In the genomic region with DNA sequence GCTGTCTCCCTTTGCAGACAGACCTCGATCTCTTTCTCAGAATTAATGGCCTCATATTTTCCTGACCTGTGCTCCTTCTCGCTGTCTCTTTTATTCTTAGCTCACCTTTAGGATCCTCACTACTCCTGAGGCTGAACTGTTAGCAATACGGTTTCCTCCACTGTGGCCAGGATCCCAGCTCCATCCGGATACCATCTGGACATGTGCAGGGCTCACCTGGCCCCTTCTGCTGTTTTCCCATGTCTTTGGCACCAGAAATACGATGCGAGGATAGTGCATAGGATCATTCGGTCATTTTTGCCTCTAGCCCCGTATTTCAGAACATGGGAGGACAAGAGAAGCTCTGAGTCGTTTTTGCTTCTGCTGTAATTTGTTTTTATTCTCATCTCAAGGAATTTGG, we compare ENCODE assay signal across 11 cellular contexts.
"Had no signal": no experiment of that assay in that cellular context is flagged by ENCODE, and none has a peak within 500 bp of the region (broad histone marks: within the 10 kb centered on the region; RNA-seq: fewer than 3 reads in every experiment).

No MANE protein-coding gene starts in this region.

- H3K4me3 ChIP-seq: upper lobe of right lung had no signal

- ATAC-seq: activated T-helper 17 cell treated with anti-CD3 and anti-CD28 coated beads, Interleukin-2, amount 50 U/mL, for 72 hours; natural killer cell; stimulated activated naive CD8-positive, alpha-beta T cell treated with anti-CD3 and anti-CD28 coated beads, Interleukin-15, Interleukin-2, amounts not matched to agents 100 U/mL and 50 U/mL, for 24 hours; upper lobe of right lung had no signal

- H3K9me3 Mint-ChIP-seq: activated CD4-positive, alpha-beta T cell treated with anti-CD3 and anti-CD28 coated beads, Interleukin-2, amount 10 ng/mL, durations not matched to agents 7 days and 5 days; activated naive CD4-positive, alpha-beta T cell treated with anti-CD3 and anti-CD28 coated beads for 36 hours; activated T-helper 17 cell treated with anti-CD3 and anti-CD28 coated beads, Interleukin-2, amount 50 U/mL, for 72 hours; immature natural killer cell; natural killer cell had no signal

- H3K36me3 Mint-ChIP-seq: immature natural killer cell, natural killer cell had no signal

- H3K27ac Mint-ChIP-seq: activated CD4-positive, alpha-beta T cell treated with anti-CD3 and anti-CD28 coated beads, Interleukin-2, amount 10 ng/mL, durations not matched to agents 7 days and 5 days; activated naive CD4-positive, alpha-beta T cell treated with anti-CD3 and anti-CD28 coated beads for 36 hours; activated T-helper 17 cell treated with anti-CD3 and anti-CD28 coated beads, Interleukin-2, amount 50 U/mL, for 72 hours; natural killer cell had no signal

- DNase-seq: activated CD4-positive, alpha-beta T cell treated with anti-CD3 and anti-CD28 coated beads, Interleukin-2, amount 10 ng/mL, durations not matched to agents 7 days and 5 days; activated CD4-positive, CD25-positive, alpha-beta regulatory T cell; activated naive CD4-positive, alpha-beta T cell treated with anti-CD3 and anti-CD28 coated beads for 36 hours; activated T-cell treated with anti-CD3 and anti-CD28 coated beads for 4 hours; immature natural killer cell; natural killer cell; occipital lobe; stimulated activated CD4-positive, alpha-beta T cell treated with anti-CD3 and anti-CD28 coated beads, Interleukin-2, amount 100 ng/mL, for 48 hours; stimulated activated naive CD8-positive, alpha-beta T cell treated with anti-CD3 and anti-CD28 coated beads, Interleukin-15, Interleukin-2, amounts not matched to agents 100 U/mL and 50 U/mL, for 24 hours; upper lobe of right lung had no signal

- H3K36me3 ChIP-seq: upper lobe of right lung had no signal

- H3K4me3 Mint-ChIP-seq: activated CD4-positive, alpha-beta T cell treated with anti-CD3 and anti-CD28 coated beads, Interleukin-2, amount 10 ng/mL, durations not matched to agents 7 days and 5 days; activated naive CD4-positive, alpha-beta T cell treated with anti-CD3 and anti-CD28 coated beads for 36 hours; activated T-helper 17 cell treated with anti-CD3 and anti-CD28 coated beads, Interleukin-2, amount 50 U/mL, for 72 hours; immature natural killer cell; natural killer cell had no signal

- H3K4me1 ChIP-seq: upper lobe of right lung had no signal

- H3K27me3 ChIP-seq: upper lobe of right lung had no signal

- H3K9me3 ChIP-seq: upper lobe of right lung had no signal

- H3K27ac ChIP-seq: upper lobe of right lung had no signal
